12 cellular contexts compared by ENCODE assay signal in genomic region chr14:24426150-24426911, GRCh38. TPM values are rescaled to one million over a fixed set of nuclear protein-coding genes. Genes with fewer than 3 reads are reported as not detected.
DNase-seq lines count a peak whose midpoint lies in the region; ATAC-seq and TF ChIP-seq lines count a peak whose summit lies in the region.
"Had no signal": no experiment of that assay in that cellular context is flagged by ENCODE, and none has a peak within 500 bp of the region (broad histone marks: within the 10 kb centered on the region; RNA-seq: fewer than 3 reads in every experiment).

No MANE protein-coding gene starts in this region.

- peaks cover under 1% of the 10 kb centered on the region for H3K27me3 Mint-ChIP-seq in activated naive CD8-positive, alpha-beta T cell treated with anti-CD3 and anti-CD28 coated beads, Interleukin-2, amount 10 ng/mL, durations not matched to agents 7 days and 5 days
- H3K27me3 Mint-ChIP-seq in activated naive CD8-positive, alpha-beta T cell treated with anti-CD3 and anti-CD28 coated beads, Interleukin-2, amount 50 U/mL, for 24 hours, result no peaks in the 10 kb centered on the region
- H3K27me3 Mint-ChIP-seq in activated CD4-positive, alpha-beta memory T cell treated with anti-CD3 and anti-CD28 coated beads, Interleukin-2, amount 10 ng/mL, durations not matched to agents 7 days and 5 days, result no peaks in the 10 kb centered on the region
- H3K27me3 Mint-ChIP-seq: naive B cell; stimulated activated naive CD8-positive, alpha-beta T cell treated with anti-CD3 and anti-CD28 coated beads, Interleukin-15, Interleukin-2, amounts not matched to agents 100 ng/mL and 50 ng/mL, for 24 hours had no signal

- H3K4me3 ChIP-seq in hepatocyte, result no peak overlapping the region

- H3K4me3 Mint-ChIP-seq in activated naive CD8-positive, alpha-beta T cell treated with anti-CD3 and anti-CD28 coated beads, Interleukin-2, amount 10 ng/mL, durations not matched to agents 7 days and 5 days, result no peak overlapping the region
- no peak overlapping the region for H3K4me3 Mint-ChIP-seq in activated naive CD8-positive, alpha-beta T cell treated with anti-CD3 and anti-CD28 coated beads, Interleukin-2, amount 50 U/mL, for 24 hours
- H3K4me3 Mint-ChIP-seq in activated CD4-positive, alpha-beta memory T cell treated with anti-CD3 and anti-CD28 coated beads, Interleukin-2, amount 10 ng/mL, durations not matched to agents 7 days and 5 days, result peak overlapping the region; percentile 0
- peak overlapping the region; percentile 5 for H3K4me3 Mint-ChIP-seq in stimulated activated effector memory CD8-positive, alpha-beta T cell treated with anti-CD3 and anti-CD28 coated beads, Interleukin-12 subunit alpha, Interleukin-12 subunit beta, amount 100 ng/mL, for 72 hours
- H3K4me3 Mint-ChIP-seq: stimulated activated naive CD8-positive, alpha-beta T cell treated with anti-CD3 and anti-CD28 coated beads, Interleukin-15, Interleukin-2, amounts not matched to agents 100 ng/mL and 50 ng/mL, for 24 hours had no signal

- no peaks in the 10 kb centered on the region for H3K9me3 ChIP-seq in hepatocyte (ENCODE audit: low read depth)

- no peak for DNase-seq in activated naive CD8-positive, alpha-beta T cell treated with anti-CD3 and anti-CD28 coated beads, Interleukin-2, amount 10 ng/mL, durations not matched to agents 7 days and 5 days
- DNase-seq in activated naive CD8-positive, alpha-beta T cell treated with anti-CD3 and anti-CD28 coated beads, Interleukin-2, amount 50 U/mL, for 24 hours, result no peak
- no peak for DNase-seq in activated CD4-positive, alpha-beta memory T cell treated with anti-CD3 and anti-CD28 coated beads, Interleukin-2, amount 10 ng/mL, durations not matched to agents 7 days and 5 days
- DNase-seq in hepatocyte (ENCODE audit: low spot score), result no peak
- no peak for DNase-seq in stimulated activated effector memory CD8-positive, alpha-beta T cell treated with anti-CD3 and anti-CD28 coated beads, Interleukin-12 subunit alpha, Interleukin-12 subunit beta, amount 100 ng/mL, for 72 hours (ENCODE audit: low spot score in 2 of 2)
- no peak for DNase-seq in GM10248 (ENCODE audit: extremely low spot score)
- no peak for DNase-seq in foreskin melanocyte
- no peak for DNase-seq in CD1c-positive myeloid dendritic cell (ENCODE audit: extremely low spot score)
- DNase-seq: naive B cell, NCI-H1417 treated with DMSO at 0.1 percent for 48 hours had no signal

- H3K9me2 ChIP-seq in hepatocyte (replicated peaks; ENCODE audit: insufficient read depth), result no peaks in the 10 kb centered on the region

- H3K27ac ChIP-seq in hepatocyte, result peak overlapping the region; percentile 87

- H3K79me2 ChIP-seq in hepatocyte, result peaks cover 17% of the 10 kb centered on the region

- H3K27ac Mint-ChIP-seq in activated naive CD8-positive, alpha-beta T cell treated with anti-CD3 and anti-CD28 coated beads, Interleukin-2, amount 10 ng/mL, durations not matched to agents 7 days and 5 days, result peak overlapping the region; percentile 62
- H3K27ac Mint-ChIP-seq in activated naive CD8-positive, alpha-beta T cell treated with anti-CD3 and anti-CD28 coated beads, Interleukin-2, amount 50 U/mL, for 24 hours, result no peak overlapping the region
- H3K27ac Mint-ChIP-seq in activated CD4-positive, alpha-beta memory T cell treated with anti-CD3 and anti-CD28 coated beads, Interleukin-2, amount 10 ng/mL, durations not matched to agents 7 days and 5 days, result peak overlapping the region; percentile 88
- peak overlapping the region; percentile 84 for H3K27ac Mint-ChIP-seq in stimulated activated effector memory CD8-positive, alpha-beta T cell treated with anti-CD3 and anti-CD28 coated beads, Interleukin-12 subunit alpha, Interleukin-12 subunit beta, amount 100 ng/mL, for 72 hours

- H3K27me3 ChIP-seq in hepatocyte, result no peaks in the 10 kb centered on the region

- no peak overlapping the region for H2AFZ ChIP-seq in hepatocyte

- ATAC-seq in activated naive CD8-positive, alpha-beta T cell treated with anti-CD3 and anti-CD28 coated beads, Interleukin-2, amount 10 ng/mL, durations not matched to agents 7 days and 5 days (ENCODE audit: low read depth), result no peak
- ATAC-seq in activated naive CD8-positive, alpha-beta T cell treated with anti-CD3 and anti-CD28 coated beads, Interleukin-2, amount 50 U/mL, for 24 hours, result no peak
- ATAC-seq in stimulated activated effector memory CD8-positive, alpha-beta T cell treated with anti-CD3 and anti-CD28 coated beads, Interleukin-12 subunit alpha, Interleukin-12 subunit beta, amount 100 ng/mL, for 72 hours, result no peak
- ATAC-seq: Panc1 had no signal

- H4K20me1 ChIP-seq in hepatocyte (ENCODE audit: insufficient read depth, poor library complexity, severe bottlenecking), result peaks cover 4% of the 10 kb centered on the region

- no peaks in the 10 kb centered on the region for H3K36me3 ChIP-seq in hepatocyte (replicated peaks; ENCODE audit: insufficient read depth, low read depth)

- POLR2A ChIA-PET in activated naive CD8-positive, alpha-beta T cell treated with anti-CD3 and anti-CD28 coated beads, Interleukin-2, amount 10 ng/mL, durations not matched to agents 7 days and 5 days (lab: Charles Lee), result no interaction called here
- POLR2A ChIA-PET in activated CD4-positive, alpha-beta memory T cell treated with anti-CD3 and anti-CD28 coated beads, Interleukin-2, amount 10 ng/mL, durations not matched to agents 7 days and 5 days (lab: Charles Lee), result interaction anchor here (0.8 to 7.6 kb wide), 7 partner anchors 9 to 290 kb away, joined by 3 to 117 read pairs (median 4); partner anchors contain the start of genes PSME1 and SDR39U1
- POLR2A ChIA-PET in GM10248 (lab: Yijun Ruan, JAX), result no interaction called here

- peaks cover 1% of the 10 kb centered on the region for H3K36me3 Mint-ChIP-seq in activated naive CD8-positive, alpha-beta T cell treated with anti-CD3 and anti-CD28 coated beads, Interleukin-2, amount 10 ng/mL, durations not matched to agents 7 days and 5 days
- H3K36me3 Mint-ChIP-seq in activated naive CD8-positive, alpha-beta T cell treated with anti-CD3 and anti-CD28 coated beads, Interleukin-2, amount 50 U/mL, for 24 hours (ENCODE audit: low read depth), result no peaks in the 10 kb centered on the region
- peaks cover 14% of the 10 kb centered on the region for H3K36me3 Mint-ChIP-seq in activated CD4-positive, alpha-beta memory T cell treated with anti-CD3 and anti-CD28 coated beads, Interleukin-2, amount 10 ng/mL, durations not matched to agents 7 days and 5 days (ENCODE audit: low read depth)
- H3K36me3 Mint-ChIP-seq in stimulated activated effector memory CD8-positive, alpha-beta T cell treated with anti-CD3 and anti-CD28 coated beads, Interleukin-12 subunit alpha, Interleukin-12 subunit beta, amount 100 ng/mL, for 72 hours, result peaks cover 24% of the 10 kb centered on the region
- H3K36me3 Mint-ChIP-seq: naive B cell had no signal

- H3K9me3 Mint-ChIP-seq in activated naive CD8-positive, alpha-beta T cell treated with anti-CD3 and anti-CD28 coated beads, Interleukin-2, amount 10 ng/mL, durations not matched to agents 7 days and 5 days, result no peaks in the 10 kb centered on the region
- H3K9me3 Mint-ChIP-seq in activated naive CD8-positive, alpha-beta T cell treated with anti-CD3 and anti-CD28 coated beads, Interleukin-2, amount 50 U/mL, for 24 hours, result no peaks in the 10 kb centered on the region
- H3K9me3 Mint-ChIP-seq in activated CD4-positive, alpha-beta memory T cell treated with anti-CD3 and anti-CD28 coated beads, Interleukin-2, amount 10 ng/mL, durations not matched to agents 7 days and 5 days, result no peaks in the 10 kb centered on the region
- no peaks in the 10 kb centered on the region for H3K9me3 Mint-ChIP-seq in stimulated activated effector memory CD8-positive, alpha-beta T cell treated with anti-CD3 and anti-CD28 coated beads, Interleukin-12 subunit alpha, Interleukin-12 subunit beta, amount 100 ng/mL, for 72 hours
- H3K9me3 Mint-ChIP-seq: naive B cell; stimulated activated naive CD8-positive, alpha-beta T cell treated with anti-CD3 and anti-CD28 coated beads, Interleukin-15, Interleukin-2, amounts not matched to agents 100 ng/mL and 50 ng/mL, for 24 hours had no signal

- H3K4me1 Mint-ChIP-seq in activated naive CD8-positive, alpha-beta T cell treated with anti-CD3 and anti-CD28 coated beads, Interleukin-2, amount 10 ng/mL, durations not matched to agents 7 days and 5 days, result peaks cover 33% of the 10 kb centered on the region
- peaks cover 29% of the 10 kb centered on the region for H3K4me1 Mint-ChIP-seq in activated naive CD8-positive, alpha-beta T cell treated with anti-CD3 and anti-CD28 coated beads, Interleukin-2, amount 50 U/mL, for 24 hours
- H3K4me1 Mint-ChIP-seq in activated CD4-positive, alpha-beta memory T cell treated with anti-CD3 and anti-CD28 coated beads, Interleukin-2, amount 10 ng/mL, durations not matched to agents 7 days and 5 days, result peaks cover 52% of the 10 kb centered on the region
- H3K4me1 Mint-ChIP-seq in stimulated activated effector memory CD8-positive, alpha-beta T cell treated with anti-CD3 and anti-CD28 coated beads, Interleukin-12 subunit alpha, Interleukin-12 subunit beta, amount 100 ng/mL, for 72 hours, result peaks cover 39% of the 10 kb centered on the region

- H3K4me2 ChIP-seq in hepatocyte, result peak overlapping the region; percentile 21

- 69% methylated on average over 2 of the region's 2 CpGs for WGBS in hepatocyte (ENCODE audit: low lambda C conversion rate, missing lambda C conversion rate)

- peaks cover 37% of the 10 kb centered on the region for H3K4me1 ChIP-seq in hepatocyte (ENCODE audit: insufficient read depth)

- TF ChIP-seq CTCF in hepatocyte (IDR thresholded peaks at IDR 0.05; ENCODE audit: poor library complexity) (no peak), GM10248 (IDR thresholded peaks at IDR 0.05; ENCODE audit: control extremely low read depth, extremely low read depth, low read depth, missing control alignments) (no peak)

- CTCF ChIA-PET in activated CD4-positive, alpha-beta memory T cell treated with anti-CD3 and anti-CD28 coated beads, Interleukin-2, amount 10 ng/mL, durations not matched to agents 7 days and 5 days (lab: Charles Lee), result interaction anchor here (1.0 to 12.2 kb wide), 5 partner anchors 10 to 184 kb away, joined by 3 to 494 read pairs (median 5); partner anchors contain the start of genes ADCY4, CIDEB, RIPK3 and TINF2
- CTCF ChIA-PET in GM10248 (lab: Yijun Ruan, JAX), result interaction anchor here (1.1 to 6.0 kb wide), 3 partner anchors 10 to 93 kb away, joined by 3 to 41 read pairs (median 29); partner anchors contain the start of gene ADCY4

RNA-seq across cellular contexts. Expression of gene CBLN3, which starts 3.1 kb away (rescaled TPM):
- 1 to 10 TPM; 3.2 to 3.8 TPM for total RNA-seq in activated naive CD8-positive, alpha-beta T cell treated with anti-CD3 and anti-CD28 coated beads, Interleukin-2, amount 10 ng/mL, durations not matched to agents 7 days and 5 days
- 1 to 10 TPM; 8.6 to 9.5 TPM for total RNA-seq in activated CD4-positive, alpha-beta memory T cell treated with anti-CD3 and anti-CD28 coated beads, Interleukin-2, amount 10 ng/mL, durations not matched to agents 7 days and 5 days
- total RNA-seq in hepatocyte, result 2.2 and 2.8 TPM in 2 replicates
- 0.99 and 2.4 TPM in 2 replicates for polyA plus RNA-seq in hepatocyte

RNA-seq across cellular contexts. Expression of gene KHNYN, which starts 3.4 kb away (rescaled TPM):
- total RNA-seq in activated naive CD8-positive, alpha-beta T cell treated with anti-CD3 and anti-CD28 coated beads, Interleukin-2, amount 10 ng/mL, durations not matched to agents 7 days and 5 days, result 100 to 1,000 TPM; 104 to 105 TPM
- 10 to 100 TPM; 96.0 to 99.5 TPM for total RNA-seq in activated CD4-positive, alpha-beta memory T cell treated with anti-CD3 and anti-CD28 coated beads, Interleukin-2, amount 10 ng/mL, durations not matched to agents 7 days and 5 days
- 67.1 and 90.5 TPM in 2 replicates for total RNA-seq in hepatocyte
- 36.4 and 39.6 TPM in 2 replicates for polyA plus RNA-seq in hepatocyte

RNA-seq across cellular contexts. Expression of gene SDR39U1, which starts 16.2 kb away (rescaled TPM):
- total RNA-seq in activated naive CD8-positive, alpha-beta T cell treated with anti-CD3 and anti-CD28 coated beads, Interleukin-2, amount 10 ng/mL, durations not matched to agents 7 days and 5 days, result 10 to 100 TPM; 75.7 to 79.5 TPM
- 10 to 100 TPM; 38.5 to 41.6 TPM for total RNA-seq in activated CD4-positive, alpha-beta memory T cell treated with anti-CD3 and anti-CD28 coated beads, Interleukin-2, amount 10 ng/mL, durations not matched to agents 7 days and 5 days
- total RNA-seq in hepatocyte, result 24.4 and 34.1 TPM in 2 replicates
- polyA plus RNA-seq in hepatocyte, result 99.7 and 102 TPM in 2 replicates

RNA-seq across cellular contexts. Expression of gene NYNRIN, which starts 27.5 kb away (rescaled TPM):
- total RNA-seq in activated naive CD8-positive, alpha-beta T cell treated with anti-CD3 and anti-CD28 coated beads, Interleukin-2, amount 10 ng/mL, durations not matched to agents 7 days and 5 days, result under 1 TPM; 0.34 to 0.42 TPM
- under 1 TPM; 0.18 TPM for total RNA-seq in activated CD4-positive, alpha-beta memory T cell treated with anti-CD3 and anti-CD28 coated beads, Interleukin-2, amount 10 ng/mL, durations not matched to agents 7 days and 5 days
- total RNA-seq in hepatocyte, result 41.7 and 56.5 TPM in 2 replicates
- polyA plus RNA-seq in hepatocyte, result 34.4 and 34.5 TPM in 2 replicates

RNA-seq across cellular contexts. Expression of gene NFATC4, which starts 58.3 kb away (rescaled TPM):
- total RNA-seq in activated naive CD8-positive, alpha-beta T cell treated with anti-CD3 and anti-CD28 coated beads, Interleukin-2, amount 10 ng/mL, durations not matched to agents 7 days and 5 days, result not detected
- not detected for total RNA-seq in activated CD4-positive, alpha-beta memory T cell treated with anti-CD3 and anti-CD28 coated beads, Interleukin-2, amount 10 ng/mL, durations not matched to agents 7 days and 5 days
- total RNA-seq in hepatocyte, result 37.8 and 45.0 TPM in 2 replicates
- polyA plus RNA-seq in hepatocyte, result 68.8 and 84.5 TPM in 2 replicates

Comparison
In these comparisons a context has a peak if more than half of its experiments do, and no peak if none do; other contexts are left out.
1. H3K4me3 Mint-ChIP-seq: peak in activated CD4-positive, alpha-beta memory T cell treated with anti-CD3 and anti-CD28 coated beads, Interleukin-2, amount 10 ng/mL, durations not matched to agents 7 days and 5 days (single experiment) and stimulated activated effector memory CD8-positive, alpha-beta T cell treated with anti-CD3 and anti-CD28 coated beads, Interleukin-12 subunit alpha, Interleukin-12 subunit beta, amount 100 ng/mL, for 72 hours (single experiment); none in activated naive CD8-positive, alpha-beta T cell treated with anti-CD3 and anti-CD28 coated beads, Interleukin-2, amount 10 ng/mL, durations not matched to agents 7 days and 5 days (single experiment) and activated naive CD8-positive, alpha-beta T cell treated with anti-CD3 and anti-CD28 coated beads, Interleukin-2, amount 50 U/mL, for 24 hours (single experiment).